21 cellular contexts compared by ENCODE assay signal in the genomic region with DNA sequence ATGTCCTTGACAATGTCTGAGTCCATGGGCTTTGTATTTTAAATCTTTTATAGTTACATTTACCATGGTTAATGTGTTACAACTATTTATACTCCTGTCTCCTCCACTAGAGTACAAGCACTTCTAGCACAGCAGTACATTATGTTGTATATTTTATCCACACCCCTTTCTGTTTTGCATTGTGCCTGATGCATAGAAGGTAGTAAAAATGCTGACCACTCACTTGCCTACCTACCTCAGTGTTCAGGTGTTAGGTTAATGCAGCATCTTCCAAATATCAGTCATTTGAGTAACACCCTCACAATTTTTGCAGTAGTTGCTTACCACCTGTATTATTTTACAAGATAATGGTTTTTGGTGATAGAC. TPM values are rescaled to one million over a fixed set of nuclear protein-coding genes. Genes with fewer than 3 reads are reported as not detected.
DNase-seq lines count a peak whose midpoint lies in the region; ATAC-seq, FAIRE-seq and TF ChIP-seq lines count a peak whose summit lies in the region.
"Had no signal": no experiment of that assay in that cellular context is flagged by ENCODE, and none has a peak within 500 bp of the region (broad histone marks: within the 10 kb centered on the region; RNA-seq: fewer than 3 reads in every experiment).

No MANE protein-coding gene starts in this region.

- peaks cover 49% of the 10 kb centered on the region for H3K4me1 ChIP-seq in astrocyte (ENCODE audit: insufficient read depth, low read length)
- H3K4me1 ChIP-seq in osteoblast (ENCODE audit: insufficient read depth, low read length): peaks cover 61% of the 10 kb centered on the region

- peak overlapping the region; percentile 66 for H3K9ac ChIP-seq in astrocyte (ENCODE audit: low read length)

- no peaks in the 10 kb centered on the region for H4K20me1 ChIP-seq in astrocyte (ENCODE audit: insufficient read depth, low read length)
- no peaks in the 10 kb centered on the region for H4K20me1 ChIP-seq in osteoblast (ENCODE audit: insufficient read depth, low read length)

- H3K4me1 Mint-ChIP-seq in natural killer cell (peaks cover 63 to 65% of the 10 kb centered on the region in 2 donors), astrocyte (ENCODE audit: low read depth, unreplicated experiment) (peaks cover 40% of the 10 kb centered on the region)
- peaks cover 47 to 52% of the 10 kb centered on the region in 2 donors for H3K4me1 Mint-ChIP-seq in natural killer cell treated with Interleukin-12 subunit alpha and Interleukin-12 subunit beta and Interleukin-15 and Interleukin-18, amount 100 ng/mL, for 72 hours (ENCODE audit: low read depth in 2 of 2)

- H3K4me3 ChIP-seq in astrocyte (ENCODE audit: insufficient read depth, low read depth, low read length): no peak overlapping the region
- no peak overlapping the region for H3K4me3 ChIP-seq in osteoblast (ENCODE audit: insufficient read depth, low read length)
- H3K4me3 ChIP-seq: heart left ventricle, upper lobe of right lung had no signal

- H3K9me3 ChIP-seq in astrocyte (ENCODE audit: insufficient read depth, low read depth, low read length) (no peaks in the 10 kb centered on the region), osteoblast (ENCODE audit: low read depth, low read length) (peaks cover 2% of the 10 kb centered on the region)
- H3K9me3 ChIP-seq: upper lobe of right lung had no signal

- no peaks in the 10 kb centered on the region for H3K27me3 ChIP-seq in astrocyte (ENCODE audit: insufficient read depth, low read length)
- H3K27me3 ChIP-seq in osteoblast (ENCODE audit: insufficient read depth, low read length): no peaks in the 10 kb centered on the region
- H3K27me3 ChIP-seq: heart left ventricle, upper lobe of right lung had no signal

- peak overlapping the region; percentile 65 for H3K4me2 ChIP-seq in astrocyte (ENCODE audit: low read length)
- peak overlapping the region; percentile 32 for H3K4me2 ChIP-seq in osteoblast (ENCODE audit: insufficient read depth, low read length)

- peak overlapping the region; percentile 6 for H3K4me3 Mint-ChIP-seq in natural killer cell
- H3K4me3 Mint-ChIP-seq in natural killer cell treated with Interleukin-12 subunit alpha and Interleukin-12 subunit beta and Interleukin-15 and Interleukin-18, amount 100 ng/mL, for 72 hours: no peak overlapping the region
- no peak overlapping the region for H3K4me3 Mint-ChIP-seq in astrocyte (ENCODE audit: unreplicated experiment)

- H3K79me2 ChIP-seq in astrocyte (ENCODE audit: insufficient read depth, low read length): no peaks in the 10 kb centered on the region
- H3K79me2 ChIP-seq in osteoblast (ENCODE audit: insufficient read depth, low read length): no peaks in the 10 kb centered on the region

- H3K27ac ChIP-seq in astrocyte (ENCODE audit: low read depth, low read length) (peak overlapping the region; percentile 81), osteoblast (ENCODE audit: low read depth, low read length) (peak overlapping the region; percentile 84)

- H3K36me3 Mint-ChIP-seq in natural killer cell (no peaks in the 10 kb centered on the region), astrocyte (ENCODE audit: low read depth, unreplicated experiment) (peaks cover 3% of the 10 kb centered on the region)
- H3K36me3 Mint-ChIP-seq in natural killer cell treated with Interleukin-12 subunit alpha and Interleukin-12 subunit beta and Interleukin-15 and Interleukin-18, amount 100 ng/mL, for 72 hours: peaks cover 1% of the 10 kb centered on the region

- intact Hi-C loops in natural killer cell (cut with micrococcal nuclease): loop anchor here (10.0 kb wide), 1 partner anchor 201 kb away; no protein-coding TSS in a partner anchor

- no peak for DNase-seq in natural killer cell
- DNase-seq in natural killer cell treated with Interleukin-12 subunit alpha and Interleukin-12 subunit beta and Interleukin-15 and Interleukin-18, amount 100 ng/mL, for 72 hours (ENCODE audit: low spot score): no peak
- no peak for DNase-seq in astrocyte (ENCODE audit: low read depth)
- DNase-seq in osteoblast (ENCODE audit: insufficient read length, low spot score, missing footprints): no peak
- no peak for DNase-seq in erythroblast (lab: John Stamatoyannopoulos, UW)
- DNase-seq in effector CD8-positive, alpha-beta T cell (lab: John Stamatoyannopoulos, UW): no peak
- DNase-seq in stimulated activated CD4-positive, alpha-beta T cell treated with anti-CD3 and anti-CD28 coated beads, Interleukin-15, amount 100 ng/mL, for 24 hours: no peak
- no peak for DNase-seq in H4 (ENCODE audit: low spot score)
- DNase-seq: ACHN; activated naive CD8-positive, alpha-beta T cell treated with anti-CD3 and anti-CD28 coated beads, Interleukin-2, amount 10 ng/mL, durations not matched to agents 7 days and 5 days; COR-L47; heart left ventricle; kidney glomerular epithelial cell; naive thymus-derived CD4-positive, alpha-beta T cell; NCI-H1417; NCI-H446; stimulated activated CD4-positive, alpha-beta T cell treated with anti-CD3 and anti-CD28 coated beads, Interleukin-2, amount 100 ng/mL, for 24 hours; stimulated activated CD8-positive, alpha-beta memory T cell treated with anti-CD3 and anti-CD28 coated beads, Interleukin-4, amount 100 ng/mL, for 48 hours; upper lobe of right lung had no signal

- TF ChIP-seq CTCF in natural killer cell (IDR thresholded peaks at IDR 0.05) (no peak), astrocyte (IDR thresholded peaks at IDR 0.05; ENCODE audit: insufficient read depth, low read depth, low read length) (no peak), osteoblast (IDR thresholded peaks at IDR 0.05; ENCODE audit: extremely low read depth, low read depth, low read length) (no peak)

- no peak for TF ChIP-seq POLR2A in erythroblast (IDR thresholded peaks at IDR 0.05; ENCODE audit: low read length)

- H3K27ac Mint-ChIP-seq in natural killer cell (peak overlapping the region in 1 of 2 donors; percentile 59), astrocyte (ENCODE audit: unreplicated experiment) (no peak overlapping the region)
- peak overlapping the region in 1 of 2 donors; percentile 26 for H3K27ac Mint-ChIP-seq in natural killer cell treated with Interleukin-12 subunit alpha and Interleukin-12 subunit beta and Interleukin-15 and Interleukin-18, amount 100 ng/mL, for 72 hours
- H3K27ac Mint-ChIP-seq: activated naive CD8-positive, alpha-beta T cell treated with anti-CD3 and anti-CD28 coated beads, Interleukin-2, amount 10 ng/mL, durations not matched to agents 7 days and 5 days had no signal

- no peak for FAIRE-seq in astrocyte (lab: Jason Lieb, UNC)
- FAIRE-seq: G401.6 had no signal

- H3K36me3 ChIP-seq in astrocyte (ENCODE audit: insufficient read depth, low read length) (no peaks in the 10 kb centered on the region), osteoblast (ENCODE audit: insufficient read depth, low read length) (no peaks in the 10 kb centered on the region)
- H3K36me3 ChIP-seq: heart left ventricle, upper lobe of right lung had no signal

- ATAC-seq in natural killer cell: no peak
- ATAC-seq in natural killer cell treated with Interleukin-12 subunit alpha and Interleukin-12 subunit beta and Interleukin-15 and Interleukin-18, amount 100 ng/mL, for 72 hours: no peak
- ATAC-seq: activated CD4-positive, CD25-positive, alpha-beta regulatory T cell treated with anti-CD3 and anti-CD28 coated beads, Interleukin-2, amount 50 U/mL, for 24 hours; naive thymus-derived CD4-positive, alpha-beta T cell; upper lobe of right lung had no signal

- no peaks in the 10 kb centered on the region for H3K27me3 Mint-ChIP-seq in natural killer cell (ENCODE audit: low read depth in 2 of 2)
- no peaks in the 10 kb centered on the region for H3K27me3 Mint-ChIP-seq in natural killer cell treated with Interleukin-12 subunit alpha and Interleukin-12 subunit beta and Interleukin-15 and Interleukin-18, amount 100 ng/mL, for 72 hours
- no peaks in the 10 kb centered on the region for H3K27me3 Mint-ChIP-seq in astrocyte (ENCODE audit: low read depth, unreplicated experiment)
- H3K27me3 Mint-ChIP-seq: activated naive CD8-positive, alpha-beta T cell treated with anti-CD3 and anti-CD28 coated beads, Interleukin-2, amount 10 ng/mL, durations not matched to agents 7 days and 5 days; naive thymus-derived CD4-positive, alpha-beta T cell had no signal

- H3K9me3 Mint-ChIP-seq in natural killer cell (peaks cover 0 to 3% of the 10 kb centered on the region in 2 donors), astrocyte (ENCODE audit: unreplicated experiment) (peaks cover 9% of the 10 kb centered on the region)
- peaks cover under 1% of the 10 kb centered on the region for H3K9me3 Mint-ChIP-seq in natural killer cell treated with Interleukin-12 subunit alpha and Interleukin-12 subunit beta and Interleukin-15 and Interleukin-18, amount 100 ng/mL, for 72 hours

- H2AFZ ChIP-seq in astrocyte (ENCODE audit: low read depth, low read length) (no peak overlapping the region), osteoblast (ENCODE audit: low read length) (no peak overlapping the region)

RNA-seq across cellular contexts. Expression of a gene that starts 31.1 kb away (rescaled TPM):
- 100 to 1,000 TPM; 131 to 241 (median 167) TPM for total RNA-seq in natural killer cell
- total RNA-seq in natural killer cell treated with Interleukin-12 subunit alpha and Interleukin-12 subunit beta and Interleukin-15 and Interleukin-18, amount 100 ng/mL, for 72 hours: 100 to 1,000 TPM; 129 to 192 TPM
- 378 and 421 TPM in 2 replicates for total RNA-seq in astrocyte
- total RNA-seq in osteoblast: 919 and 1,020 TPM in 2 replicates
- 203 and 263 TPM in 2 replicates for total RNA-seq in H4 (2014; rRNA removed; shearing (Covaris generic))
